ENCODE assay signal across 17 cellular contexts in the genomic region with DNA sequence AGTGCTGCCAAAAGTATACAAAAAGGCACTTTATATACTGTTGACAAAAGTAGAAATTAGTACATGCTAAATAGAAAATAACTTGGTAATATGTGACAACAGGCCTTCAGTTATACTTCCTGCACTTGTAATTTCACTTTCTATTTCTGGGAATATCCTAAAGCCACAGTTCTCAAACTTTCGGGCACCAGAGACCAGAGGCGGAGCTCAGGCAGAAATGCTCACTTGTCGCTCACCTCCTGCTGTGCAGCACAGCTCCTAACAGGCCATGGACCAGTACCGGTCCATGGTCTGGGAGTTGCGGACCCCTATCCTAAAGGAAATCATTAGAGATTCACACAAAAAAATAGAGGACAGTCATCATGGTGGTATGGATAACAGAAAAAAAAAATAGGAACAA. TPM values are rescaled to one million over a fixed set of nuclear protein-coding genes. Genes with fewer than 3 reads are reported as not detected.
DNase-seq lines count a peak whose midpoint lies in the region; ATAC-seq and TF ChIP-seq lines count a peak whose summit lies in the region.
"Had no signal": no experiment of that assay in that cellular context is flagged by ENCODE, and none has a peak within 500 bp of the region (broad histone marks: within the 10 kb centered on the region; RNA-seq: fewer than 3 reads in every experiment).

No MANE protein-coding gene starts in this region.

- CTCF ChIA-PET in CD8-positive, alpha-beta memory T cell (lab: Charles Lee): no interaction called here

- H3K4me1 Mint-ChIP-seq in CD8-positive, alpha-beta memory T cell: peaks cover 39 to 73% (median 68%) of the 10 kb centered on the region in 3 donors
- peaks cover 68% of the 10 kb centered on the region for H3K4me1 Mint-ChIP-seq in activated T-helper 1 cell treated with anti-CD3 and anti-CD28 coated beads, Interleukin-12 subunit alpha, Interleukin-12 subunit beta, Interleukin-2, Interleukin-4 antibody, amounts not matched to agents 30 ng/mL and 10 ng/mL and 1 ng/mL, durations not matched to agents 14 hours and 24 hours and 36 hours (ENCODE audit: low read depth)
- H3K4me1 Mint-ChIP-seq in naive thymus-derived CD8-positive, alpha-beta T cell: peaks cover 9 to 62% (median 32%) of the 10 kb centered on the region in 4 donors

- H3K4me1 ChIP-seq in CD8-positive, alpha-beta memory T cell (ENCODE audit: insufficient read depth, low read length): peaks cover 15% of the 10 kb centered on the region
- no peaks in the 10 kb centered on the region for H3K4me1 ChIP-seq in Peyer's patch

- H3K9me3 Mint-ChIP-seq in CD8-positive, alpha-beta memory T cell: no peaks in the 10 kb centered on the region
- no peaks in the 10 kb centered on the region for H3K9me3 Mint-ChIP-seq in activated T-helper 1 cell treated with anti-CD3 and anti-CD28 coated beads, Interleukin-12 subunit alpha, Interleukin-12 subunit beta, Interleukin-2, Interleukin-4 antibody, amounts not matched to agents 30 ng/mL and 10 ng/mL and 1 ng/mL, durations not matched to agents 14 hours and 24 hours and 36 hours
- no peaks in the 10 kb centered on the region for H3K9me3 Mint-ChIP-seq in naive thymus-derived CD8-positive, alpha-beta T cell
- H3K9me3 Mint-ChIP-seq: activated CD4-positive, alpha-beta memory T cell treated with anti-CD3 and anti-CD28 coated beads, Interleukin-2, amount 10 ng/mL, durations not matched to agents 7 days and 5 days; nephron had no signal

- no peak for TF ChIP-seq CTCF in Peyer's patch (IDR thresholded peaks at IDR 0.05)

- intact Hi-C loops in activated T-helper 1 cell treated with anti-CD3 and anti-CD28 coated beads, Interleukin-12 subunit alpha, Interleukin-12 subunit beta, Interleukin-2, Interleukin-4 antibody, amounts not matched to agents 30 ng/mL and 10 ng/mL and 1 ng/mL, durations not matched to agents 14 hours and 24 hours and 36 hours (cut with micrococcal nuclease): loop anchor here (5.0 to 10.0 kb wide), 4 partner anchors 53 to 170 kb away; partner anchors contain the start of gene NXT2

- ATAC-seq in naive thymus-derived CD8-positive, alpha-beta T cell: no peak
- ATAC-seq: Panc1 had no signal

- POLR2A ChIA-PET in CD8-positive, alpha-beta memory T cell (lab: Charles Lee): no interaction called here
- POLR2A ChIA-PET in naive thymus-derived CD8-positive, alpha-beta T cell (lab: Charles Lee): no interaction called here

- H3K27me3 ChIP-seq in CD8-positive, alpha-beta memory T cell (ENCODE audit: insufficient read depth, low read length, poor library complexity, severe bottlenecking): no peaks in the 10 kb centered on the region
- H3K27me3 ChIP-seq in Peyer's patch: no peaks in the 10 kb centered on the region
- H3K27me3 ChIP-seq: sigmoid colon had no signal

- peaks cover 0 to 2% (median 0%) of the 10 kb centered on the region in 3 donors for H3K36me3 Mint-ChIP-seq in CD8-positive, alpha-beta memory T cell
- H3K36me3 Mint-ChIP-seq in activated T-helper 1 cell treated with anti-CD3 and anti-CD28 coated beads, Interleukin-12 subunit alpha, Interleukin-12 subunit beta, Interleukin-2, Interleukin-4 antibody, amounts not matched to agents 30 ng/mL and 10 ng/mL and 1 ng/mL, durations not matched to agents 14 hours and 24 hours and 36 hours (ENCODE audit: low read depth): peaks cover 9% of the 10 kb centered on the region
- H3K36me3 Mint-ChIP-seq in naive thymus-derived CD8-positive, alpha-beta T cell: peaks cover 0 to 2% (median 0%) of the 10 kb centered on the region in 3 donors

- peak overlapping the region in 3 of 8 donors; percentile 40 to 60 (median 43) for H3K27ac Mint-ChIP-seq in CD8-positive, alpha-beta memory T cell
- H3K27ac Mint-ChIP-seq in activated T-helper 1 cell treated with anti-CD3 and anti-CD28 coated beads, Interleukin-12 subunit alpha, Interleukin-12 subunit beta, Interleukin-2, Interleukin-4 antibody, amounts not matched to agents 30 ng/mL and 10 ng/mL and 1 ng/mL, durations not matched to agents 14 hours and 24 hours and 36 hours: no peak overlapping the region
- peak overlapping the region in 3 of 10 donors; percentile 10 to 38 (median 18) for H3K27ac Mint-ChIP-seq in naive thymus-derived CD8-positive, alpha-beta T cell
- H3K27ac Mint-ChIP-seq: activated CD4-positive, alpha-beta memory T cell treated with anti-CD3 and anti-CD28 coated beads, Interleukin-2, amount 10 ng/mL, durations not matched to agents 7 days and 5 days had no signal

- H3K36me3 ChIP-seq in CD8-positive, alpha-beta memory T cell (ENCODE audit: insufficient read depth, low read length): no peaks in the 10 kb centered on the region
- H3K36me3 ChIP-seq in Peyer's patch: no peaks in the 10 kb centered on the region
- H3K36me3 ChIP-seq: sigmoid colon had no signal

- H3K9me3 ChIP-seq in CD8-positive, alpha-beta memory T cell (ENCODE audit: low read length): no peaks in the 10 kb centered on the region
- H3K9me3 ChIP-seq in Peyer's patch: no peaks in the 10 kb centered on the region
- H3K9me3 ChIP-seq: sigmoid colon had no signal

- H3K4me3 ChIP-seq in CD8-positive, alpha-beta memory T cell (ENCODE audit: low read length): no peak overlapping the region
- H3K4me3 ChIP-seq in Peyer's patch: no peak overlapping the region
- H3K4me3 ChIP-seq: sigmoid colon had no signal

- H3K27ac ChIP-seq in CD8-positive, alpha-beta memory T cell (ENCODE audit: low read depth, low read length): no peak overlapping the region
- peak overlapping the region in 1 of 4 donors; percentile 7 for H3K27ac ChIP-seq in Peyer's patch
- H3K27ac ChIP-seq: sigmoid colon had no signal

- peak overlapping the region in 6 of 7 donors; percentile 24 to 80 (median 44) for H3K4me3 Mint-ChIP-seq in CD8-positive, alpha-beta memory T cell
- peak overlapping the region; percentile 65 for H3K4me3 Mint-ChIP-seq in activated T-helper 1 cell treated with anti-CD3 and anti-CD28 coated beads, Interleukin-12 subunit alpha, Interleukin-12 subunit beta, Interleukin-2, Interleukin-4 antibody, amounts not matched to agents 30 ng/mL and 10 ng/mL and 1 ng/mL, durations not matched to agents 14 hours and 24 hours and 36 hours
- H3K4me3 Mint-ChIP-seq in naive thymus-derived CD8-positive, alpha-beta T cell: peak overlapping the region in 9 of 10 donors; percentile 20 to 61 (median 41)
- H3K4me3 Mint-ChIP-seq: activated CD4-positive, alpha-beta memory T cell treated with anti-CD3 and anti-CD28 coated beads, Interleukin-2, amount 10 ng/mL, durations not matched to agents 7 days and 5 days; nephron had no signal

- TF ChIP-seq POLR2A in Peyer's patch (IDR thresholded peaks at IDR 0.05): no peak

- DNase-seq in NOMO-1 treated with DMSO at 0.1 percent for 48 hours (lab: John Stamatoyannopoulos, UW; ENCODE audit: unreplicated experiment) (peak; percentile 20), NOMO-1 treated with dmso at 0.1 percent for 144 hours (lab: John Stamatoyannopoulos, UW; ENCODE audit: unreplicated experiment) (no peak), NCI-H2081 treated with DMSO at 0.1 percent for 48 hours (lab: John Stamatoyannopoulos, UW) (no peak), kidney glomerular epithelial cell (lab: John Stamatoyannopoulos, UW) (no peak), Peyer's patch (no peak)
- no peak for DNase-seq in CD8-positive, alpha-beta memory T cell
- DNase-seq in activated T-helper 1 cell treated with anti-CD3 and anti-CD28 coated beads, Interleukin-12 subunit alpha, Interleukin-12 subunit beta, Interleukin-2, Interleukin-4 antibody, amounts not matched to agents 30 ng/mL and 10 ng/mL and 1 ng/mL, durations not matched to agents 14 hours and 24 hours and 36 hours (ENCODE audit: low spot score): no peak
- DNase-seq in naive thymus-derived CD8-positive, alpha-beta T cell: no peak
- DNase-seq: 8988T; activated CD4-positive, alpha-beta memory T cell treated with anti-CD3 and anti-CD28 coated beads, Interleukin-2, amount 10 ng/mL, durations not matched to agents 7 days and 5 days; activated naive CD4-positive, alpha-beta T cell treated with anti-CD3 and anti-CD28 coated beads, Interleukin-2, amount 50 U/mL, for 16 hours; GF-D8; NCI-H1048; sigmoid colon; T-helper 9 cell had no signal

- peaks cover 0 to 3% of the 10 kb centered on the region in 2 donors for H3K27me3 Mint-ChIP-seq in CD8-positive, alpha-beta memory T cell
- no peaks in the 10 kb centered on the region for H3K27me3 Mint-ChIP-seq in activated T-helper 1 cell treated with anti-CD3 and anti-CD28 coated beads, Interleukin-12 subunit alpha, Interleukin-12 subunit beta, Interleukin-2, Interleukin-4 antibody, amounts not matched to agents 30 ng/mL and 10 ng/mL and 1 ng/mL, durations not matched to agents 14 hours and 24 hours and 36 hours (ENCODE audit: insufficient read depth)
- no peaks in the 10 kb centered on the region for H3K27me3 Mint-ChIP-seq in naive thymus-derived CD8-positive, alpha-beta T cell
- H3K27me3 Mint-ChIP-seq: activated CD4-positive, alpha-beta memory T cell treated with anti-CD3 and anti-CD28 coated beads, Interleukin-2, amount 10 ng/mL, durations not matched to agents 7 days and 5 days had no signal

RNA-seq across cellular contexts. Expression of gene ACSL4, which starts 25.7 kb away (rescaled TPM):
- 10 to 100 TPM; 69.6 to 72.4 TPM for total RNA-seq in CD8-positive, alpha-beta memory T cell
- 12.7 TPM for polyA plus RNA-seq in CD8-positive, alpha-beta memory T cell
- 76.0 and 77.3 TPM in 2 replicates for total RNA-seq in activated T-helper 1 cell treated with anti-CD3 and anti-CD28 coated beads, Interleukin-12 subunit alpha, Interleukin-12 subunit beta, Interleukin-2, Interleukin-4 antibody, amounts not matched to agents 30 ng/mL and 10 ng/mL and 1 ng/mL, durations not matched to agents 14 hours and 24 hours and 36 hours
- 10 to 100 TPM; 21.5 to 22.0 TPM for total RNA-seq in naive thymus-derived CD8-positive, alpha-beta T cell
- polyA plus RNA-seq in naive thymus-derived CD8-positive, alpha-beta T cell: 1 to 10 TPM; 6.5 to 8.6 (median 7.6) TPM
- total RNA-seq in Peyer's patch: 10 to 100 TPM; 12.4 to 32.2 (median 17.6) TPM
